24 cellular contexts compared by ENCODE assay signal in the genomic region with DNA sequence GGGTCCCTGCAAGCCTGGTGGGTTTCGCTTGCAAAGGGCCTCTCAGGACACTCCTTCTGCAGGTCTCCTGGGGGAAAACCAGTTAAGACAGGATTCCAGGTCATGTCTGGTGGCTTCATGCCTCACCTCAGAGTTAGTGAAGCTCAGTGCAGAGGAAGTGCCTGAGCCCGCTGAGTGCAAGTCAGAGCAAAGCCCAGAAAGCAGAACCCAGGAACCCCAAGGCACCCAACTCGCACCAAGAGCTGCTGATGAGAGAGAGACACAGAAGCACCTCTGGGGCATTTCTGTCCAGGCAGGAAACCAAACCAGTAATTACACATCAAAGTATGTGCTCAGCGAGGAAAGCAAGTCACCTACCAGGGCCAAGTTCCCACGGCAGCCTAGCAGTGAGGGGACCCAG.
DNase-seq lines count a peak whose midpoint lies in the region; ATAC-seq, FAIRE-seq and TF ChIP-seq lines count a peak whose summit lies in the region.
"Had no signal": no experiment of that assay in that cellular context is flagged by ENCODE, and none has a peak within 500 bp of the region (broad histone marks: within the 10 kb centered on the region; RNA-seq: fewer than 3 reads in every experiment).

No MANE protein-coding gene starts in this region.

- H3K9ac ChIP-seq in HCT116 (ENCODE audit: low read length): no peak overlapping the region

- H3K4me1 ChIP-seq in HCT116 (ENCODE audit: control insufficient read depth in 1 of 2, insufficient read depth in 2 of 2, low read length in 2 of 2): no peaks in the 10 kb centered on the region
- peaks cover 39% of the 10 kb centered on the region for H3K4me1 ChIP-seq in foreskin keratinocyte
- H3K4me1 ChIP-seq in vagina: peaks cover 12% of the 10 kb centered on the region
- H3K4me1 ChIP-seq: A549, Caco-2 had no signal

- ATAC-seq in HCT116: no peak
- peak; percentile 37 for ATAC-seq in foreskin keratinocyte
- ATAC-seq: A549; CD8-positive, alpha-beta T cell; HepG2; K562 had no signal

- H2AFZ ChIP-seq in HCT116 (ENCODE audit: low read depth, low read length, poor library complexity, severe bottlenecking): no peak overlapping the region
- H2AFZ ChIP-seq: PC-9 had no signal

- POLR2A ChIA-PET in HCT116 (lab: Charles Lee): no interaction called here

- DNase-seq in HCT116 (ENCODE audit: low read depth, low spot score) (no peak), bronchial epithelial cell (ENCODE audit: low read depth) (peak; percentile 91), foreskin keratinocyte (peak; percentile 55 to 92), vagina (ENCODE audit: extremely low spot score in 2 of 2) (peak in 1 of 2 donors; percentile 84), GM12891 (ENCODE audit: insufficient read length, low spot score) (no peak), substantia nigra (lab: John Stamatoyannopoulos, UW) (no peak)
- DNase-seq in activated naive CD4-positive, alpha-beta T cell (lab: John Stamatoyannopoulos, UW): no peak
- DNase-seq: AML-193; Caco-2; CD8-positive, alpha-beta T cell; MG63; NCI-H1105 treated with DMSO at 0.1 percent for 48 hours; NCI-H2029; NCI-H446 treated with DMSO at 0.1 percent for 48 hours; NCI-H526 treated with DMSO at 0.1 percent for 48 hours; PC-9; Right ventricle myocardium superior had no signal

- H3K27ac ChIP-seq in HCT116 (ENCODE audit: low read depth, low read length) (no peak overlapping the region), foreskin keratinocyte (peak overlapping the region; percentile 91), vagina (peak overlapping the region; percentile 39), substantia nigra (ENCODE audit: low read depth, low read length, poor library complexity, severe bottlenecking) (no peak overlapping the region)
- H3K27ac ChIP-seq: A549, C4-2B, PC-9 had no signal

- H3K9me2 ChIP-seq in HCT116 (ENCODE audit: insufficient read depth): no peaks in the 10 kb centered on the region

- RAD21 ChIA-PET in HCT116 (lab: Charles Lee; ENCODE audit: low non-redundant PET in 1 of 2, low total read pairs in 2 of 2, uncharacterized antibody in 2 of 2, unreplicated experiment in 2 of 2): no interaction called here

- H4K20me1 ChIP-seq in HCT116 (ENCODE audit: insufficient read depth): no peaks in the 10 kb centered on the region

- BruUV-seq in HCT116 (replicated peaks; lab: Mats Ljungman, UMichigan): TSS peak; percentile 25

- FAIRE-seq in bronchial epithelial cell (lab: Jason Lieb, UNC) (no peak), GM12891 (lab: Jason Lieb, UNC) (no peak)
- FAIRE-seq: A549, G401.6, GM19239, H54, HepG2, K562 had no signal

- no peaks in the 10 kb centered on the region for H3K36me3 ChIP-seq in HCT116 (ENCODE audit: control insufficient read depth in 1 of 2, insufficient read depth in 2 of 2, low read length in 2 of 2)
- peaks cover 8% of the 10 kb centered on the region for H3K36me3 ChIP-seq in bronchial epithelial cell (ENCODE audit: control insufficient read depth, insufficient read depth, low read length)
- no peaks in the 10 kb centered on the region for H3K36me3 ChIP-seq in vagina
- H3K36me3 ChIP-seq: MG63 had no signal

- TF ChIP-seq POLR2A in HCT116 (IDR thresholded peaks at IDR 0.05; ENCODE audit: borderline replicate concordance, extremely low read depth, insufficient read depth, insufficient read length) (no peak), vagina (IDR thresholded peaks at IDR 0.05) (no peak), GM12891 (IDR thresholded peaks at IDR 0.05; ENCODE audit: low read depth, low read length) (no peak)

- H3K79me2 ChIP-seq in HCT116 (ENCODE audit: insufficient read depth, low read length): no peaks in the 10 kb centered on the region

- no peaks in the 10 kb centered on the region for H3K9me3 ChIP-seq in HCT116 (ENCODE audit: control insufficient read depth in 1 of 2, insufficient read depth in 1 of 2, low read depth in 1 of 2, low read length in 2 of 2)
- no peaks in the 10 kb centered on the region for H3K9me3 ChIP-seq in vagina
- H3K9me3 ChIP-seq: A549, Caco-2, MG63 had no signal

- no peak overlapping the region for H3K4me3 ChIP-seq in HCT116 (replicated peaks in 1 of 2; ENCODE audit: low read depth in 1 of 2, low read length in 2 of 2)
- H3K4me3 ChIP-seq in bronchial epithelial cell (ENCODE audit: low read depth, low read length): no peak overlapping the region
- H3K4me3 ChIP-seq in vagina: no peak overlapping the region
- H3K4me3 ChIP-seq: A549, K562, MG63, PC-9 had no signal

- H3K4me2 ChIP-seq in HCT116 (ENCODE audit: low read length): no peak overlapping the region
- H3K4me2 ChIP-seq: A549, PC-9 had no signal

- H3K27me3 ChIP-seq in HCT116 (ENCODE audit: insufficient read depth, low read length) (no peaks in the 10 kb centered on the region), bronchial epithelial cell (ENCODE audit: control insufficient read depth, insufficient read depth, low read length) (no peaks in the 10 kb centered on the region), foreskin keratinocyte (no peaks in the 10 kb centered on the region), vagina (no peaks in the 10 kb centered on the region)
- H3K27me3 ChIP-seq: MG63 had no signal

- CTCF ChIA-PET in HCT116 (lab: Charles Lee): no interaction called here

- no peak for TF ChIP-seq RAD21 in HCT116 (IDR thresholded peaks at IDR 0.05; ENCODE audit: low read depth)

- intact Hi-C loops in HCT116 (cut with micrococcal nuclease): no loop called here
- intact Hi-C loops in vagina (cut with DNase I): no loop called here

- no peak for TF ChIP-seq CTCF in HCT116 (IDR thresholded peaks at IDR 0.05 in 2 of 3, conservative IDR thresholded peaks at IDR 0.05 in 1 of 3; ENCODE audit: borderline replicate concordance in 1 of 3, insufficient read depth in 1 of 3, low read depth in 2 of 3, low read length in 2 of 3)
- TF ChIP-seq CTCF in bronchial epithelial cell (IDR thresholded peaks at IDR 0.05; ENCODE audit: insufficient read depth, low read length, severe bottlenecking): no peak
- no peak for TF ChIP-seq CTCF in foreskin keratinocyte (conservative IDR thresholded peaks at IDR 0.05)
- no peak for TF ChIP-seq CTCF in vagina (IDR thresholded peaks at IDR 0.05)

TF ChIP-seq in HCT116, 20 proteins besides CTCF, POLR2A, EP300 and RAD21:
- TF ChIP-seq SIN3A (IDR thresholded peaks at IDR 0.05; ENCODE audit: low read depth) (no peak), SRF (IDR thresholded peaks at IDR 0.05; ENCODE audit: low read depth) (no peak)
- TF ChIP-seq, protein P1, sequence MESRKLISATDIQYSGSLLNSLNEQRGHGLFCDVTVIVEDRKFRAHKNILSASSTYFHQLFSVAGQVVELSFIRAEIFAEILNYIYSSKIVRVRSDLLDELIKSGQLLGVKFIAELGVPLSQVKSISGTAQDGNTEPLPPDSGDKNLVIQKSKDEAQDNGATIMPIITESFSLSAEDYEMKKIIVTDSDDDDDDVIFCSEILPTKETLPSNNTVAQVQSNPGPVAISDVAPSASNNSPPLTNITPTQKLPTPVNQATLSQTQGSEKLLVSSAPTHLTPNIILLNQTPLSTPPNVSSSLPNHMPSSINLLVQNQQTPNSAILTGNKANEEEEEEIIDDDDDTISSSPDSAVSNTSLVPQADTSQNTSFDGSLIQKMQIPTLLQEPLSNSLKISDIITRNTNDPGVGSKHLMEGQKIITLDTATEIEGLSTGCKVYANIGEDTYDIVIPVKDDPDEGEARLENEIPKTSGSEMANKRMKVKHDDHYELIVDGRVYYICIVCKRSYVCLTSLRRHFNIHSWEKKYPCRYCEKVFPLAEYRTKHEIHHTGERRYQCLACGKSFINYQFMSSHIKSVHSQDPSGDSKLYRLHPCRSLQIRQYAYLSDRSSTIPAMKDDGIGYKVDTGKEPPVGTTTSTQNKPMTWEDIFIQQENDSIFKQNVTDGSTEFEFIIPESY (IDR thresholded peaks at IDR 0.05; ENCODE audit: extremely low read depth, insufficient replicate concordance, low read length): no peak

TF ChIP-seq in GM12891, 5 proteins besides CTCF, POLR2A, EP300 and RAD21:
- TF ChIP-seq PAX5 (IDR thresholded peaks at IDR 0.05; ENCODE audit: insufficient read depth, low read length, severe bottlenecking) (no peak), POU2F2 (IDR thresholded peaks at IDR 0.05; ENCODE audit: low read depth, low read length) (no peak), SPI1 (IDR thresholded peaks at IDR 0.05; ENCODE audit: low read depth, low read length) (no peak), TAF1 (IDR thresholded peaks at IDR 0.05; ENCODE audit: low read depth, low read length) (no peak), POLR2AphosphoS5 (IDR thresholded peaks at IDR 0.05; ENCODE audit: low read depth, low read length) (no peak)

Comparison
In these comparisons a context has a peak if more than half of its experiments do, and no peak if none do; other contexts are left out.
1. DNase-seq: peak in bronchial epithelial cell (single experiment) and foreskin keratinocyte (2 of 2); none in HCT116 (single experiment), GM12891 (single experiment), activated naive CD4-positive, alpha-beta T cell (0 of 4) and substantia nigra (0 of 49).
2. H3K27ac ChIP-seq: peak in foreskin keratinocyte (single experiment) and vagina (single experiment); none in HCT116 (single experiment) and substantia nigra (single experiment).